ENCODE assay signal across 11 cellular contexts in the genomic region with DNA sequence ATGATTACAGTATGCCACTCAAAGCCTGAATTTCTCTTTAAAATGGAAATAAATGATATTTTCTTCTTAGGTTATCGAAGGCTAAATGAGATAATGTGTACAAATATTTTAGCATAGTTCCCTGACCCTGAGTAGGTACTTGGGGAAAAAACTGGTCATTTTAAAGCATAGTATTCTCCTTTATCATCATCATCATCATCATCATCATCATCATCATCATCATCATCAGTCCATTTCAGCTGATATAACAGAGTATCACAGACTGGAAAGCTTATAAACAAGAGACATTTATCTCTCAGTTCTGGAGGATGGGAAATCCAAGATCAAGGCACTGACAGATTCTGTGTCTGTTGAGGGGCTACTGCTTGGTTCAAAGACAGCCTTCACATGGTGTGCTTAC. TPM values are rescaled to one million over a fixed set of nuclear protein-coding genes. Genes with fewer than 3 reads are reported as not detected.
"Had no signal": no experiment of that assay in that cellular context is flagged by ENCODE, and none has a peak within 500 bp of the region (broad histone marks: within the 10 kb centered on the region; RNA-seq: fewer than 3 reads in every experiment).

No MANE protein-coding gene starts in this region.

- H2AFZ ChIP-seq: GM23248, GM23338 had no signal

- H3K4me2 ChIP-seq: GM23338 had no signal

- H3K4me1 ChIP-seq: HAP-1 had no signal

- FAIRE-seq: H1, H54 had no signal

- H3K27ac ChIP-seq: GM23248 had no signal

- H3K4me3 ChIP-seq: GM23248, GM23338, HAP-1 had no signal

- H3K36me3 ChIP-seq: HAP-1 had no signal

- H3K9ac ChIP-seq: GM23248 had no signal

- H3K9me3 ChIP-seq: HAP-1 had no signal

- DNase-seq: GM23248, GOT3, H7, H9, HFFc6 had no signal

- ATAC-seq: GM23338, HCT116 had no signal

RNA-seq across cellular contexts. Expression of gene GABRB1, which starts 13.9 kb away (rescaled TPM):
- total RNA-seq: GM23248, HFFc6 had no signal
- polyA plus RNA-seq: GM23248 had no signal

RNA-seq across cellular contexts. Expression of gene GABRA4, which starts 51.9 kb away (rescaled TPM):
- total RNA-seq: GM23248, H4, H9, HFFc6 had no signal
- polyA plus RNA-seq: GM23248 had no signal
